In the genomic region with DNA sequence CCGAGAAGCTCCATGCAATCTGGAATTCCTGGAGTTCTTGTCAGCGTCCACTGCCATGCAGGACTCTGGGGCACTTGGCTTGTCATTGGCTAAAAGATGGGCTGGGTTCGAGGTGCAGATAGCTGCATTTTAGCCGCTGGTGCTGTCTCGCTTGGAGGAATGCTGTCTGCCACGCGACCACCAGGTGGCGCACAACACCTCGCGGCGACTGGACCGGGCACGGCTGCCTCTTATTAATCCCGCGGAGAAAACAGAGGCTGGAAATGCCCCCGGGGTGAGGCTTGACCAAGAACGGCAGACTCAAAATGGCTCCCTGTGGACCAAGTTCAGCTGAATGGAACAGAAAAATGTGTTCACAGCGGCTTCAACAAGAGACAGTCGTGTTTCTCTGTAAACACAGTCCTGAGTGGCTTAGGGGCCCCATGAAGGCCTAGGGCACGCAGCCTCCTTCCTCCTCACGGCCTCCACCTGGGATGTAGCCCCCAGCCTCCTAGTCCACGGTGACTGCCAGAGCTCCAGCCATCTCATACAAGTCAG, we compare ENCODE assay signal across 8 cellular contexts. TPM values are rescaled to one million over a fixed set of nuclear protein-coding genes. Genes with fewer than 3 reads are reported as not detected.
DNase-seq lines count a peak whose midpoint lies in the region; ATAC-seq and TF ChIP-seq lines count a peak whose summit lies in the region.

No MANE protein-coding gene starts in this region.

- WGBS in stomach, 5 donors, result 8 to 36% (median 13%) methylated on average over 8 to 22 of the region's 22 CpGs

- ATAC-seq in GM18867 (IDR thresholded peaks at IDR 0.05; ENCODE audit: unreplicated experiment), result peak; percentile 50

- H3K27me3 Mint-ChIP-seq in neural crest cell (ENCODE audit: low read depth), result peaks cover 20% of the 10 kb centered on the region

- TF ChIP-seq EP300 in stomach (IDR thresholded peaks at IDR 0.05), result no peak

- no peaks in the 10 kb centered on the region for H3K27me3 ChIP-seq in Peyer's patch
- peaks cover 0 to 42% (median 10%) of the 10 kb centered on the region in 3 donors for H3K27me3 ChIP-seq in stomach

- TF ChIP-seq CTCF in Peyer's patch (IDR thresholded peaks at IDR 0.05) (peak; percentile 89 to 95 (median 94)), neural crest cell (conservative IDR thresholded peaks at IDR 0.05) (peak; percentile 96), stomach (IDR thresholded peaks at IDR 0.05) (peak in 6 of 7 experiments; percentile 45 to 95 (median 92))

- peaks cover 6 to 46% (median 11%) of the 10 kb centered on the region in 4 donors for H3K4me1 ChIP-seq in Peyer's patch
- peaks cover 0 to 34% (median 19%) of the 10 kb centered on the region in 4 donors for H3K4me1 ChIP-seq in stomach

- intact Hi-C loops in stomach (cut with DNase I; ENCODE audit: low total_unique reads), result loop anchor here (5.0 kb wide), 1 partner anchor 89 kb away; no protein-coding TSS in a partner anchor

- H3K36me3 ChIP-seq in Peyer's patch (no peaks in the 10 kb centered on the region), stomach (no peaks in the 10 kb centered on the region)

- H3K4me1 Mint-ChIP-seq in neural crest cell, result peaks cover 26% of the 10 kb centered on the region

- peaks cover 5% of the 10 kb centered on the region for H3K9me3 Mint-ChIP-seq in neural crest cell

- H3K4me3 ChIP-seq in Peyer's patch (peak overlapping the region in 1 of 4 donors; percentile 2), stomach (no peak overlapping the region)

- peak; percentile 90 for DNase-seq in AG20443 (ENCODE audit: low spot score)
- peak; percentile 56 for DNase-seq in HT1080 (ENCODE audit: low read depth)
- DNase-seq in Peyer's patch, result peak; percentile 80 to 92 (median 88)
- peak; percentile 59 for DNase-seq in activated T-helper 1 cell treated with Interleukin-2 at 50 U/mL for 16 hours (ENCODE audit: low read depth)
- peak; percentile 58 for DNase-seq in fibroblast of peridontal ligament (ENCODE audit: extremely low read depth)
- DNase-seq in neural crest cell (ENCODE audit: low read depth, low spot score), result peak; percentile 93
- peak; percentile 81 for DNase-seq in stomach

- peak overlapping the region in 2 of 4 donors; percentile 57 to 75 for H3K27ac ChIP-seq in Peyer's patch
- peak overlapping the region in 1 of 5 donors; percentile 14 for H3K27ac ChIP-seq in stomach

- H3K4me3 Mint-ChIP-seq in neural crest cell, result no peak overlapping the region

- TF ChIP-seq POLR2A in Peyer's patch (IDR thresholded peaks at IDR 0.05), result no peak
- no peak for TF ChIP-seq POLR2A in stomach (IDR thresholded peaks at IDR 0.05)

- no peak overlapping the region for H3K27ac Mint-ChIP-seq in neural crest cell (ENCODE audit: unreplicated experiment)

- H3K9me3 ChIP-seq in Peyer's patch (no peaks in the 10 kb centered on the region), stomach (peaks cover 0 to 9% (median 4%) of the 10 kb centered on the region in 4 donors)

- H3K36me3 Mint-ChIP-seq in neural crest cell (ENCODE audit: low read depth), result no peaks in the 10 kb centered on the region

RNA-seq across cellular contexts. Expression of a gene that starts 46.2 kb away (rescaled TPM):
- total RNA-seq in HT1080 (2014; rRNA removed; shearing (Covaris generic)), result not detected in 2 replicates
- not detected in 2 replicates for polyA plus RNA-seq in HT1080 (2015; cell fraction: cytosol; rRNA removed)
- polyA plus RNA-seq in HT1080 (2015; cell fraction: nucleus; rRNA removed), result not detected in 2 replicates
- total RNA-seq in Peyer's patch, result 1,000 to 10,000 TPM in 2 of 4 donors, 100 to 1,000 TPM in 1, 1 to 10 TPM in 1; 9.1 to 1,314 (median 833) TPM
- total RNA-seq in neural crest cell, result not detected in 2 replicates
- total RNA-seq in stomach, result 100 to 1,000 TPM in 1 of 5 donors, 1 to 10 TPM in 1, under 1 TPM in 1, not detected in 2; 0.72 to 105 (median 4.6) TPM
- 1 to 10 TPM in 1 of 3 donors, under 1 TPM in 2; 0.31 to 1.3 (median 0.46) TPM for polyA plus RNA-seq in stomach
